In genomic region chr2:37367310-37367709, GRCh38 we compare ENCODE assay signal across 12 cellular contexts.
"Had no signal": no experiment of that assay in that cellular context is flagged by ENCODE, and none has a peak within 500 bp of the region (broad histone marks: within the 10 kb centered on the region; RNA-seq: fewer than 3 reads in every experiment).

No MANE protein-coding gene starts in this region.

- H3K4me1 ChIP-seq: body of pancreas, left ventricle myocardium inferior, tibial nerve had no signal

- H3K27me3 ChIP-seq: body of pancreas, neutrophil, tibial nerve had no signal

- H3K27ac Mint-ChIP-seq: activated naive CD4-positive, alpha-beta T cell treated with anti-CD3 and anti-CD28 coated beads for 36 hours; stimulated activated effector memory CD8-positive, alpha-beta T cell treated with anti-CD3 and anti-CD28 coated beads, Interleukin-12 subunit alpha, Interleukin-12 subunit beta, amount 100 ng/mL, for 72 hours had no signal

- H3K4me1 Mint-ChIP-seq: stimulated activated effector memory CD8-positive, alpha-beta T cell treated with anti-CD3 and anti-CD28 coated beads, Interleukin-12 subunit alpha, Interleukin-12 subunit beta, amount 100 ng/mL, for 72 hours had no signal

- H3K9me3 ChIP-seq: body of pancreas, left ventricle myocardium inferior, neutrophil, tibial nerve had no signal

- H3K27ac ChIP-seq: body of pancreas, left ventricle myocardium inferior, parathyroid adenoma, tibial nerve had no signal

- H3K36me3 ChIP-seq: left ventricle myocardium inferior, tibial nerve had no signal

- H3K9me3 Mint-ChIP-seq: activated naive CD4-positive, alpha-beta T cell treated with anti-CD3 and anti-CD28 coated beads for 36 hours; naive thymus-derived CD4-positive, alpha-beta T cell; stimulated activated effector memory CD8-positive, alpha-beta T cell treated with anti-CD3 and anti-CD28 coated beads, Interleukin-12 subunit alpha, Interleukin-12 subunit beta, amount 100 ng/mL, for 72 hours had no signal

- H3K4me3 Mint-ChIP-seq: activated naive CD4-positive, alpha-beta T cell treated with anti-CD3 and anti-CD28 coated beads for 36 hours; stimulated activated effector memory CD8-positive, alpha-beta T cell treated with anti-CD3 and anti-CD28 coated beads, Interleukin-12 subunit alpha, Interleukin-12 subunit beta, amount 100 ng/mL, for 72 hours had no signal

- DNase-seq: amniotic stem cell, body of pancreas, hippocampal formation, kidney, left ventricle myocardium inferior, T-helper 9 cell had no signal

- ATAC-seq: body of pancreas had no signal

- H3K4me3 ChIP-seq: body of pancreas, left ventricle myocardium inferior, tibial nerve had no signal

- H3K36me3 Mint-ChIP-seq: stimulated activated effector memory CD8-positive, alpha-beta T cell treated with anti-CD3 and anti-CD28 coated beads, Interleukin-12 subunit alpha, Interleukin-12 subunit beta, amount 100 ng/mL, for 72 hours had no signal

- H3K9ac ChIP-seq: parathyroid adenoma had no signal
